Comparison of ENCODE assay signal across 8 cellular contexts in the genomic region with DNA sequence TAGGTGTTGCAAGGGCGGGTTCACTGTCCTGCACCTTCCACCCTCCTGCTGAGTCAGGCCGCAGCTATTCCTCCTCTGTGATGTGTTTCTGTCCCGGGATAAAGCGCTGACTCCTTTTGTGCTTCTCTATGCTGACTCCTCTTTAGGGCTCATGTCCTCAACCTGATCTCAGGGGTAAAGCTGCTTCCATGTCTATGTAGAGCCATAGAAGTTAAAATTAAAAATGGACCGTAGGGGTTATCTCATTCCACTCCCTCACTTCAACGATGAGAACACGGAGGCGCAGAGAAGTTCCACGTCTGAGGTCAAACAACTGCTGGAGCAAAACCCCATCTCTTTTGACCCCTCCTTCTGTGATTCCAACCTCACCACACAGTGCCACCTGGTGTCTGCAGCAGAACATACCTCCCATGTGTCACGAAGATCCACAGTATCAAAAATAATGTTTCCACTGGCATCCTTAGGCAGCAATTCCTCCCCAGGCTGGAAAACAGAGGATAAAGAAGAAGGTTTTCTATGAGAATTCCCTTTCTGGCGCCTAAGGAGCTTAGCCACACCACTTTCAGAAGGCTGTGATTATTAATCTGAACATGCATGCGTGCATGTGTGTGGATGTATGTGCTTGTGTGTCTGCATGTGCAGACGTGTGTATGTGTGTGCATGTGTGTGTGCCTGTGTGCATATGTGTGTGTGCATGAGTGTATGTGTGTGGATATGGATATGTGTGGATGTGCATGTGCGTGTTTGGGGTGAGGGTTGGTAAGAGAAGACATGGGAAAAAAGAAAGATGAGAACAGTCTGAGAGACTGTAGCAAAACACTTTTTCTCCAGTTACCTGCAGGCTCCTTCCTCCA.
DNase-seq lines count a peak whose midpoint lies in the region; ATAC-seq and TF ChIP-seq lines count a peak whose summit lies in the region.

No MANE protein-coding gene starts in this region.

- intact Hi-C loops in heart left ventricle (cut with DNase I), result loop anchor here (1.0 to 10.0 kb wide), 10 partner anchors 99 to 469 kb away; partner anchors contain the start of gene AKR1C3 (in 4 of the 10)
- intact Hi-C loops in sigmoid colon (cut with DNase I), result loop anchor here (2.0 kb wide), 1 partner anchor 433 kb away; no protein-coding TSS in a partner anchor

- no peak for TF ChIP-seq POLR2A in heart left ventricle (IDR thresholded peaks at IDR 0.05)
- no peak for TF ChIP-seq POLR2A in sigmoid colon (IDR thresholded peaks at IDR 0.05)

- no peaks in the 10 kb centered on the region for H3K27me3 ChIP-seq in CD4-positive, CD25-positive, alpha-beta regulatory T cell (ENCODE audit: control insufficient read depth, insufficient read depth, low read length)
- H3K27me3 ChIP-seq in RWPE2 (ENCODE audit: insufficient read depth, poor library complexity, severe bottlenecking) (no peaks in the 10 kb centered on the region), heart left ventricle (peaks cover 0 to 4% (median 0%) of the 10 kb centered on the region in 9 donors), sigmoid colon (no peaks in the 10 kb centered on the region)

- WGBS in heart left ventricle, 4 donors, result 45 to 49% (median 46%) methylated on average over 14 of the region's 14 CpGs
- WGBS in sigmoid colon, 2 donors, result 37 to 48% methylated on average over 14 of the region's 14 CpGs

- H3K4me3 ChIP-seq in CD4-positive, CD25-positive, alpha-beta regulatory T cell (ENCODE audit: low read depth, low read length), result peak overlapping the region; percentile 13
- H3K4me3 ChIP-seq in RWPE2 (ENCODE audit: severe bottlenecking) (no peak overlapping the region), heart left ventricle (no peak overlapping the region), sigmoid colon (no peak overlapping the region)

- TF ChIP-seq CTCF in RWPE2 (IDR thresholded peaks at IDR 0.05; ENCODE audit: poor library complexity, severe bottlenecking) (peak; percentile 72), heart left ventricle (IDR thresholded peaks at IDR 0.05) (peak; percentile 54 to 76 (median 62)), sigmoid colon (IDR thresholded peaks at IDR 0.05) (peak in 3 of 4 experiments; percentile 52 to 56 (median 52))

- H3K36me3 Mint-ChIP-seq in CD4-positive, CD25-positive, alpha-beta regulatory T cell, result peaks cover 22% of the 10 kb centered on the region
- H3K36me3 Mint-ChIP-seq in activated naive CD4-positive, alpha-beta T cell treated with anti-CD3 and anti-CD28 coated beads, Interleukin-2, amount 50 U/mL, for 72 hours, result peaks cover 0 to 5% of the 10 kb centered on the region in 2 donors

- H3K36me3 ChIP-seq in CD4-positive, CD25-positive, alpha-beta regulatory T cell (ENCODE audit: control insufficient read depth, insufficient read depth, low read length), result no peaks in the 10 kb centered on the region
- H3K36me3 ChIP-seq in RWPE2 (ENCODE audit: low read depth), result no peaks in the 10 kb centered on the region
- no peaks in the 10 kb centered on the region for H3K36me3 ChIP-seq in heart left ventricle
- no peaks in the 10 kb centered on the region for H3K36me3 ChIP-seq in sigmoid colon

- TF ChIP-seq EP300 in sigmoid colon (IDR thresholded peaks at IDR 0.05), result no peak

- peak in 1 of 2 donors; percentile 73 for ATAC-seq in CD4-positive, CD25-positive, alpha-beta regulatory T cell (ENCODE audit: low read depth in 2 of 2)
- ATAC-seq in GM19351 (IDR thresholded peaks at IDR 0.05; ENCODE audit: unreplicated experiment) (peak; percentile 88), HG03521 (IDR thresholded peaks at IDR 0.05; ENCODE audit: unreplicated experiment) (peak; percentile 72), RWPE2 (ENCODE audit: low read depth) (peak; percentile 88), heart left ventricle (peak in 3 of 4 donors; percentile 88 to 95 (median 94)), HG02840 (IDR thresholded peaks at IDR 0.05; ENCODE audit: low FRiP score, unreplicated experiment) (no peak)
- peak; percentile 77 to 87 for ATAC-seq in activated naive CD4-positive, alpha-beta T cell treated with anti-CD3 and anti-CD28 coated beads, Interleukin-2, amount 50 U/mL, for 72 hours

- peak overlapping the region in 1 of 4 donors; percentile 59 for H3K4me3 Mint-ChIP-seq in CD4-positive, CD25-positive, alpha-beta regulatory T cell

- peaks cover 12% of the 10 kb centered on the region for H3K27me3 Mint-ChIP-seq in CD4-positive, CD25-positive, alpha-beta regulatory T cell

- peak; percentile 27 to 81 (median 52) for DNase-seq in CD4-positive, CD25-positive, alpha-beta regulatory T cell
- no peak for DNase-seq in RWPE2 (ENCODE audit: low spot score)
- DNase-seq in activated naive CD4-positive, alpha-beta T cell treated with anti-CD3 and anti-CD28 coated beads, Interleukin-2, amount 50 U/mL, for 72 hours (ENCODE audit: low spot score in 2 of 2), result peak in 1 of 2 donors; percentile 60
- peak in 4 of 5 donors; percentile 44 to 63 (median 58) for DNase-seq in heart left ventricle
- peak; percentile 70 for DNase-seq in sigmoid colon

- no peaks in the 10 kb centered on the region for H3K9me3 Mint-ChIP-seq in CD4-positive, CD25-positive, alpha-beta regulatory T cell
- no peaks in the 10 kb centered on the region for H3K9me3 Mint-ChIP-seq in activated naive CD4-positive, alpha-beta T cell treated with anti-CD3 and anti-CD28 coated beads, Interleukin-2, amount 50 U/mL, for 72 hours

- H3K9me3 ChIP-seq in CD4-positive, CD25-positive, alpha-beta regulatory T cell (ENCODE audit: control insufficient read depth in 2 of 2, low read length in 2 of 2), result no peaks in the 10 kb centered on the region
- no peaks in the 10 kb centered on the region for H3K9me3 ChIP-seq in RWPE2 (ENCODE audit: severe bottlenecking)
- H3K9me3 ChIP-seq in heart left ventricle, result no peaks in the 10 kb centered on the region
- no peaks in the 10 kb centered on the region for H3K9me3 ChIP-seq in sigmoid colon

- H3K4me1 ChIP-seq in CD4-positive, CD25-positive, alpha-beta regulatory T cell (ENCODE audit: control insufficient read depth, insufficient read depth, low read length, poor library complexity, severe bottlenecking), result peaks cover 19% of the 10 kb centered on the region
- H3K4me1 ChIP-seq in RWPE2 (ENCODE audit: insufficient read depth, poor library complexity, severe bottlenecking) (peaks cover 17% of the 10 kb centered on the region), heart left ventricle (peaks cover 0 to 22% (median 0%) of the 10 kb centered on the region in 12 donors), sigmoid colon (no peaks in the 10 kb centered on the region)

- peaks cover 9 to 20% (median 14%) of the 10 kb centered on the region in 4 donors for H3K4me1 Mint-ChIP-seq in CD4-positive, CD25-positive, alpha-beta regulatory T cell

- no peak overlapping the region for H3K27ac ChIP-seq in CD4-positive, CD25-positive, alpha-beta regulatory T cell (ENCODE audit: insufficient read depth, low read length, poor library complexity, severe bottlenecking)
- peak overlapping the region; percentile 15 for H3K27ac ChIP-seq in RWPE2 (ENCODE audit: poor library complexity, severe bottlenecking)
- peak overlapping the region in 1 of 12 donors; percentile 63 for H3K27ac ChIP-seq in heart left ventricle
- H3K27ac ChIP-seq in sigmoid colon, result no peak overlapping the region

- peak overlapping the region in 1 of 3 donors; percentile 33 for H3K27ac Mint-ChIP-seq in CD4-positive, CD25-positive, alpha-beta regulatory T cell
- peak overlapping the region in 1 of 2 donors; percentile 85 for H3K27ac Mint-ChIP-seq in activated naive CD4-positive, alpha-beta T cell treated with anti-CD3 and anti-CD28 coated beads, Interleukin-2, amount 50 U/mL, for 72 hours
